In the genomic region with DNA sequence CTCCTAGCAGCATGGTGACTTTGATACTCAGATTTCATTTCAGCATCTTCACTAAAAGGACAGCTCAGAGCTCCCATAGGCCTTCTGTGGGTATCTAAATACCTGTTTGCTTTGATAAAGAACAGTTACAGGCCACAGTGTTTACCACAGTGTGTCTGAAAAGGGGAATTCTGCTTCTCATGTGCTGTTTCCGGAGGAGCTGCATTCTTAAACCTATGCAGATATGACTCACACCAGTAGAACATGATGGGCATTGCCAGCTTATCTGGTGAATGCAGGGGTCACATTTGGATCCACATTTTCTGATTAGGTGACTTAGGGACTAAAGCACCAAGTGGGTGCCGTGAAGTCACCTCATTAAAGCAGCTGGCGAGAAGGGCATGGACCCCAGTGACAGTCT, we compare ENCODE assay signal across 1 cellular context.
A peak's percentile ranks its signal among the peaks of the same experiment; 100 is the strongest.
TF ChIP-seq lines count a peak whose summit lies in the region.

No MANE protein-coding gene starts in this region.

TF ChIP-seq in HepG2, 621 proteins besides CTCF, POLR2A, EP300 and RAD21:
- TF ChIP-seq AHR (CRISPR knock-in tag; IDR thresholded peaks at IDR 0.05) (no peak), RBM22 (optimal IDR thresholded peaks at IDR 0.05; ENCODE audit: low read length) (peak; percentile 41)
